16 cellular contexts compared by ENCODE assay signal in the genomic region with DNA sequence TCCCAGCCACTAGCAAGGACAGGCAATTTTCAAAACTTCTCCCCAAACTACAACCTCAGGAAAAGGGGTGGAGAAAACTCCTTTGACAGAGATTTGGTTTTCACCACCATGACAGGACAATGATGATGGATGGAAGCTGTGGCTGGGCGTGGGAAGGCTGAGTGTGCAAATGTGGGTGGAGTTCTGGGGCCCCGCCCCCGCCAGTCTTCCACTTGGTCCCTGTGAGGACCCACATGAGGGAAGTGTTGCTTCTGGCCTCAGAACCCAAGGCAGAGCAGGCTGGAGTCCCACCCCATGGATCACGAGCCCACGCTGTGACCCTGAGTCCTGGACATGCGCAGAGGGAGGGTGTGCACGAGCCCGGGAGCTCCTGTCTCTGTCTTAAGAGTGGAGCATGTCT. TPM values are rescaled to one million over a fixed set of nuclear protein-coding genes. Genes with fewer than 3 reads are reported as not detected.
A peak's percentile ranks its signal among the peaks of the same experiment; 100 is the strongest.
DNase-seq lines count a peak whose midpoint lies in the region; ATAC-seq and TF ChIP-seq lines count a peak whose summit lies in the region.
"Had no signal": no experiment of that assay in that cellular context is flagged by ENCODE, and none has a peak within 500 bp of the region (broad histone marks: within the 10 kb centered on the region; RNA-seq: fewer than 3 reads in every experiment).

No MANE protein-coding gene starts in this region.

- intact Hi-C loops in left colon (cut with DNase I, micrococcal nuclease) = no loop called here

- DNase-seq in activated naive CD4-positive, alpha-beta T cell treated with anti-CD3 and anti-CD28 coated beads, Interleukin-2, amount 10 ng/mL, durations not matched to agents 7 days and 5 days = no peak
- DNase-seq in activated naive CD4-positive, alpha-beta T cell treated with Interleukin-2 at 50 U/mL for 16 hours = no peak
- DNase-seq in NCI-H187 treated with DMSO at 0.1 percent for 48 hours (lab: John Stamatoyannopoulos, UW) (peak; percentile 32), left colon (no peak), HFFc6 (no peak), G401 (ENCODE audit: low spot score) (no peak)
- peak; percentile 32 to 37 for DNase-seq in activated CD4-positive, alpha-beta T cell treated with anti-CD3 and anti-CD28 coated beads, Interleukin-2, amount 50 U/mL, for 48 hours
- no peak for DNase-seq in stimulated activated effector memory CD8-positive, alpha-beta T cell treated with anti-CD3 and anti-CD28 coated beads, Interleukin-12 subunit alpha, Interleukin-12 subunit beta, amount 100 ng/mL, for 72 hours (ENCODE audit: low spot score in 2 of 2)
- DNase-seq: activated T-cell treated with anti-CD3 and anti-CD28 coated beads for 4 hours, cortex of kidney, erythroblast, IMR-90, NCI-H146, SHP77 treated with DMSO at 0.1 percent for 48 hours had no signal

- H3K9me3 Mint-ChIP-seq in activated naive CD4-positive, alpha-beta T cell treated with anti-CD3 and anti-CD28 coated beads, Interleukin-2, amount 10 ng/mL, durations not matched to agents 7 days and 5 days = peaks cover 5% of the 10 kb centered on the region
- peaks cover 3% of the 10 kb centered on the region for H3K9me3 Mint-ChIP-seq in stimulated activated effector memory CD8-positive, alpha-beta T cell treated with anti-CD3 and anti-CD28 coated beads, Interleukin-12 subunit alpha, Interleukin-12 subunit beta, amount 100 ng/mL, for 72 hours
- no peaks in the 10 kb centered on the region for H3K9me3 Mint-ChIP-seq in HFFc6
- H3K9me3 Mint-ChIP-seq: mesothelial cell of epicardium had no signal

- H3K36me3 Mint-ChIP-seq in activated naive CD4-positive, alpha-beta T cell treated with anti-CD3 and anti-CD28 coated beads, Interleukin-2, amount 10 ng/mL, durations not matched to agents 7 days and 5 days = peaks cover 5% of the 10 kb centered on the region
- H3K36me3 Mint-ChIP-seq in stimulated activated effector memory CD8-positive, alpha-beta T cell treated with anti-CD3 and anti-CD28 coated beads, Interleukin-12 subunit alpha, Interleukin-12 subunit beta, amount 100 ng/mL, for 72 hours = no peaks in the 10 kb centered on the region
- H3K36me3 Mint-ChIP-seq in HFFc6 (ENCODE audit: low read depth) = 0 out of 2 replicates have a peak, but pooled peaks cover 4% of the 10 kb centered on the region
- H3K36me3 Mint-ChIP-seq: mesothelial cell of epicardium had no signal

- TF ChIP-seq CTCF in HFFc6 (IDR thresholded peaks at IDR 0.05) = no peak

- H3K27me3 Mint-ChIP-seq in activated naive CD4-positive, alpha-beta T cell treated with anti-CD3 and anti-CD28 coated beads, Interleukin-2, amount 10 ng/mL, durations not matched to agents 7 days and 5 days = peaks cover 16% of the 10 kb centered on the region
- H3K27me3 Mint-ChIP-seq in HFFc6 (ENCODE audit: insufficient read depth) = peaks cover 9% of the 10 kb centered on the region

- ATAC-seq in stimulated activated effector memory CD8-positive, alpha-beta T cell treated with anti-CD3 and anti-CD28 coated beads, Interleukin-12 subunit alpha, Interleukin-12 subunit beta, amount 100 ng/mL, for 72 hours = no peak
- no peak for ATAC-seq in left colon

- H3K27ac Mint-ChIP-seq in activated naive CD4-positive, alpha-beta T cell treated with anti-CD3 and anti-CD28 coated beads, Interleukin-2, amount 10 ng/mL, durations not matched to agents 7 days and 5 days = peak overlapping the region; percentile 21
- H3K27ac Mint-ChIP-seq in stimulated activated effector memory CD8-positive, alpha-beta T cell treated with anti-CD3 and anti-CD28 coated beads, Interleukin-12 subunit alpha, Interleukin-12 subunit beta, amount 100 ng/mL, for 72 hours = peak overlapping the region; percentile 98
- no peak overlapping the region for H3K27ac Mint-ChIP-seq in HFFc6

- H3K4me1 Mint-ChIP-seq in activated naive CD4-positive, alpha-beta T cell treated with anti-CD3 and anti-CD28 coated beads, Interleukin-2, amount 10 ng/mL, durations not matched to agents 7 days and 5 days = peaks cover 48% of the 10 kb centered on the region
- H3K4me1 Mint-ChIP-seq in stimulated activated effector memory CD8-positive, alpha-beta T cell treated with anti-CD3 and anti-CD28 coated beads, Interleukin-12 subunit alpha, Interleukin-12 subunit beta, amount 100 ng/mL, for 72 hours = peaks cover 46% of the 10 kb centered on the region
- peaks cover 20% of the 10 kb centered on the region for H3K4me1 Mint-ChIP-seq in HFFc6 (ENCODE audit: low read depth)

- in situ Hi-C loops in G401 (cut with HindIII; ENCODE audit: low sequenced_read_pairs) = no loop called here

- H3K4me3 Mint-ChIP-seq in activated naive CD4-positive, alpha-beta T cell treated with anti-CD3 and anti-CD28 coated beads, Interleukin-2, amount 10 ng/mL, durations not matched to agents 7 days and 5 days = no peak overlapping the region
- no peak overlapping the region for H3K4me3 Mint-ChIP-seq in stimulated activated effector memory CD8-positive, alpha-beta T cell treated with anti-CD3 and anti-CD28 coated beads, Interleukin-12 subunit alpha, Interleukin-12 subunit beta, amount 100 ng/mL, for 72 hours
- H3K4me3 Mint-ChIP-seq in HFFc6 = no peak overlapping the region
- H3K4me3 Mint-ChIP-seq: mesothelial cell of epicardium had no signal

- CTCF ChIA-PET in activated naive CD4-positive, alpha-beta T cell treated with anti-CD3 and anti-CD28 coated beads, Interleukin-2, amount 10 ng/mL, durations not matched to agents 7 days and 5 days (lab: Charles Lee) = no interaction called here

RNA-seq across cellular contexts. Expression of gene MRGBP, which starts 21.5 kb away (rescaled TPM):
- 10 to 100 TPM in 1 of 2 donors, 1 to 10 TPM in 1; 8.1 to 10.6 TPM for total RNA-seq in left colon
- total RNA-seq in HFFc6 (2021; fragmentation: NEBNext Ultra II Directional; extraction: Animal tissue kit (Norgen Biotek cat#: 25700)) = 10 to 100 TPM; 14.9 to 17.8 (median 16.6) TPM
- 25.2 and 33.6 TPM in 2 replicates for total RNA-seq in G401 (2014; rRNA removed; shearing (Covaris generic))

RNA-seq across cellular contexts. Expression of gene OGFR, which starts 29.9 kb away (rescaled TPM):
- 10 to 100 TPM; 39.5 to 41.0 TPM for total RNA-seq in left colon
- 10 to 100 TPM; 37.8 to 42.2 (median 39.0) TPM for total RNA-seq in HFFc6 (2021; fragmentation: NEBNext Ultra II Directional; extraction: Animal tissue kit (Norgen Biotek cat#: 25700))
- 43.9 and 45.6 TPM in 2 replicates for total RNA-seq in G401 (2014; rRNA removed; shearing (Covaris generic))

RNA-seq across cellular contexts. Expression of gene COL9A3, which starts 42.1 kb away (rescaled TPM):
- total RNA-seq in left colon = 1 to 10 TPM; 2.3 to 2.8 TPM
- under 1 TPM in 3 of 6 experiments, not detected in 3; 0.07 to 0.34 (median 0.09) TPM for total RNA-seq in HFFc6 (2021; fragmentation: NEBNext Ultra II Directional; extraction: Animal tissue kit (Norgen Biotek cat#: 25700))
- 8.6 TPM in 2 replicates for total RNA-seq in G401 (2014; rRNA removed; shearing (Covaris generic))
- total RNA-seq: H4 had no signal

Comparison
In these comparisons a context has a peak if more than half of its experiments do, and no peak if none do; other contexts are left out.
1. DNase-seq: peak in NCI-H187 treated with DMSO at 0.1 percent for 48 hours (single experiment) and activated CD4-positive, alpha-beta T cell treated with anti-CD3 and anti-CD28 coated beads, Interleukin-2, amount 50 U/mL, for 48 hours (2 of 2); none in activated naive CD4-positive, alpha-beta T cell treated with anti-CD3 and anti-CD28 coated beads, Interleukin-2, amount 10 ng/mL, durations not matched to agents 7 days and 5 days (single experiment), activated naive CD4-positive, alpha-beta T cell treated with Interleukin-2 at 50 U/mL for 16 hours (single experiment), stimulated activated effector memory CD8-positive, alpha-beta T cell treated with anti-CD3 and anti-CD28 coated beads, Interleukin-12 subunit alpha, Interleukin-12 subunit beta, amount 100 ng/mL, for 72 hours (0 of 2), left colon (0 of 2), HFFc6 (single experiment) and G401 (single experiment).